34 cellular contexts compared by ENCODE assay signal in genomic region chr7:89477991-89478390, GRCh38.
"Had no signal": no experiment of that assay in that cellular context is flagged by ENCODE, and none has a peak within 500 bp of the region (broad histone marks: within the 10 kb centered on the region; RNA-seq: fewer than 3 reads in every experiment).

No MANE protein-coding gene starts in this region.

- DNase-seq: activated CD4-positive, alpha-beta memory T cell treated with anti-CD3 and anti-CD28 coated beads for 36 hours; activated CD4-positive, alpha-beta T cell treated with anti-CD3 and anti-CD28 coated beads for 36 hours; activated CD4-positive, alpha-beta T cell treated with anti-CD3 and anti-CD28 coated beads, Interleukin-2, amount 10 ng/mL, durations not matched to agents 24 days and 14 days; activated CD4-positive, CD25-positive, alpha-beta regulatory T cell; activated CD4-positive, CD25-positive, alpha-beta regulatory T cell treated with anti-CD3 and anti-CD28 coated beads, Interleukin-2, amount 50 U/mL, for 72 hours; activated CD8-positive, alpha-beta memory T cell treated with anti-CD3 and anti-CD28 coated beads, Interleukin-2, amount 10 ng/mL, durations not matched to agents 7 days and 5 days; activated CD8-positive, alpha-beta memory T cell treated with anti-CD3 and anti-CD28 coated beads, Interleukin-2, amount 50 U/mL, for 4 hours; activated CD8-positive, alpha-beta T cell treated with anti-CD3 and anti-CD28 coated beads, Interleukin-2, amount 10 ng/mL, durations not matched to agents 7 days and 5 days; activated effector memory CD4-positive, alpha-beta T cell treated with anti-CD3 and anti-CD28 coated beads, Interleukin-2, amount 50 U/mL, for 16 hours; activated naive CD4-positive, alpha-beta T cell treated with anti-CD3 and anti-CD28 coated beads for 36 hours; activated naive CD8-positive, alpha-beta T cell treated with anti-CD3 and anti-CD28 coated beads for 36 hours; activated naive CD8-positive, alpha-beta T cell treated with anti-CD3 and anti-CD28 coated beads, Interleukin-2, amount 50 U/mL, for 24 hours; activated T-cell treated with anti-CD3 and anti-CD28 coated beads, Interleukin-2, amount 50 U/mL, for 1 hour; activated T-cell treated with anti-CD3 and anti-CD28 coated beads, Interleukin-2, amount 50 U/mL, for 48 hours; adrenal gland; amygdala; aorta; body of pancreas; caudate nucleus; cortex of kidney; dermis blood vessel endothelial cell; effector CD4-positive, alpha-beta T cell; esophagus squamous epithelium; foreskin melanocyte; head of caudate nucleus; T-helper 1 cell; T-helper 17 cell; T1000; WERI-Rb-1 had no signal

- H3K27me3 ChIP-seq: adrenal gland, body of pancreas, esophagus squamous epithelium had no signal

- H3K4me1 Mint-ChIP-seq: activated CD4-positive, alpha-beta T cell treated with anti-CD3 and anti-CD28 coated beads, Interleukin-2, amount 10 ng/mL, durations not matched to agents 24 days and 14 days; activated CD8-positive, alpha-beta memory T cell treated with anti-CD3 and anti-CD28 coated beads, Interleukin-2, amount 10 ng/mL, durations not matched to agents 7 days and 5 days; activated naive CD8-positive, alpha-beta T cell treated with anti-CD3 and anti-CD28 coated beads, Interleukin-2, amount 50 U/mL, for 24 hours; T-helper 17 cell had no signal

- ATAC-seq: activated CD4-positive, alpha-beta T cell treated with anti-CD3 and anti-CD28 coated beads for 36 hours; activated CD8-positive, alpha-beta memory T cell treated with anti-CD3 and anti-CD28 coated beads, Interleukin-2, amount 10 ng/mL, durations not matched to agents 7 days and 5 days; activated CD8-positive, alpha-beta T cell treated with anti-CD3 and anti-CD28 coated beads, Interleukin-2, amount 10 ng/mL, durations not matched to agents 7 days and 5 days; activated naive CD8-positive, alpha-beta T cell treated with anti-CD3 and anti-CD28 coated beads, Interleukin-2, amount 50 U/mL, for 24 hours; body of pancreas; T-helper 17 cell had no signal

- H3K4me3 Mint-ChIP-seq: activated CD4-positive, alpha-beta memory T cell treated with anti-CD3 and anti-CD28 coated beads for 36 hours; activated CD4-positive, alpha-beta T cell treated with anti-CD3 and anti-CD28 coated beads for 36 hours; activated CD4-positive, alpha-beta T cell treated with anti-CD3 and anti-CD28 coated beads, Interleukin-2, amount 10 ng/mL, durations not matched to agents 24 days and 14 days; activated CD8-positive, alpha-beta memory T cell treated with anti-CD3 and anti-CD28 coated beads, Interleukin-2, amount 10 ng/mL, durations not matched to agents 7 days and 5 days; activated CD8-positive, alpha-beta T cell treated with anti-CD3 and anti-CD28 coated beads, Interleukin-2, amount 10 ng/mL, durations not matched to agents 7 days and 5 days; activated naive CD4-positive, alpha-beta T cell treated with anti-CD3 and anti-CD28 coated beads for 36 hours; activated naive CD4-positive, alpha-beta T cell treated with anti-CD3 and anti-CD28 coated beads, Interleukin-2, amount 50 U/mL, for 24 hours; activated naive CD8-positive, alpha-beta T cell treated with anti-CD3 and anti-CD28 coated beads for 36 hours; activated naive CD8-positive, alpha-beta T cell treated with anti-CD3 and anti-CD28 coated beads, Interleukin-2, amount 50 U/mL, for 24 hours; activated T-helper 1 cell treated with anti-CD3 and anti-CD28 coated beads, Interleukin-12 subunit alpha, Interleukin-12 subunit beta, Interleukin-2, Interleukin-4 antibody, amounts not matched to agents 30 ng/mL and 10 ng/mL and 1 ng/mL, durations not matched to agents 14 hours and 24 hours and 36 hours; T-helper 17 cell; T-helper 2 cell treated with Interferon-gamma antibody and Interleukin-4, amounts not matched to agents 5 μg/mL and 100 μg/mL, for 36 hours had no signal

- H3K9me3 ChIP-seq: adrenal gland, body of pancreas, esophagus squamous epithelium had no signal

- H3K9me3 Mint-ChIP-seq: activated CD4-positive, alpha-beta memory T cell treated with anti-CD3 and anti-CD28 coated beads for 36 hours; activated CD4-positive, alpha-beta T cell treated with anti-CD3 and anti-CD28 coated beads, Interleukin-2, amount 10 ng/mL, durations not matched to agents 24 days and 14 days; activated naive CD4-positive, alpha-beta T cell treated with anti-CD3 and anti-CD28 coated beads for 36 hours; activated naive CD4-positive, alpha-beta T cell treated with anti-CD3 and anti-CD28 coated beads, Interleukin-2, amount 50 U/mL, for 24 hours; activated naive CD8-positive, alpha-beta T cell treated with anti-CD3 and anti-CD28 coated beads for 36 hours; activated naive CD8-positive, alpha-beta T cell treated with anti-CD3 and anti-CD28 coated beads, Interleukin-2, amount 50 U/mL, for 24 hours; activated T-helper 1 cell treated with anti-CD3 and anti-CD28 coated beads, Interleukin-12 subunit alpha, Interleukin-12 subunit beta, Interleukin-2, Interleukin-4 antibody, amounts not matched to agents 30 ng/mL and 10 ng/mL and 1 ng/mL, durations not matched to agents 14 hours and 24 hours and 36 hours; activated T-helper 2 cell treated with anti-CD3 and anti-CD28 coated beads, Interferon-gamma antibody, Interleukin-2, Interleukin-4, amounts not matched to agents 10 μg/mL and 5 μg/mL and 100 μg/mL, durations not matched to agents 14 hours and 24 hours and 36 hours; T-helper 2 cell treated with Interferon-gamma antibody and Interleukin-4, amounts not matched to agents 5 μg/mL and 100 μg/mL, for 36 hours had no signal

- H3K36me3 Mint-ChIP-seq: activated CD4-positive, alpha-beta memory T cell treated with anti-CD3 and anti-CD28 coated beads for 36 hours; activated CD8-positive, alpha-beta memory T cell treated with anti-CD3 and anti-CD28 coated beads, Interleukin-2, amount 10 ng/mL, durations not matched to agents 7 days and 5 days; activated naive CD4-positive, alpha-beta T cell treated with anti-CD3 and anti-CD28 coated beads, Interleukin-2, amount 50 U/mL, for 24 hours; activated naive CD8-positive, alpha-beta T cell treated with anti-CD3 and anti-CD28 coated beads for 36 hours had no signal

- H3K27ac Mint-ChIP-seq: activated CD4-positive, alpha-beta memory T cell treated with anti-CD3 and anti-CD28 coated beads for 36 hours; activated CD4-positive, alpha-beta T cell treated with anti-CD3 and anti-CD28 coated beads for 36 hours; activated CD4-positive, alpha-beta T cell treated with anti-CD3 and anti-CD28 coated beads, Interleukin-2, amount 10 ng/mL, durations not matched to agents 24 days and 14 days; activated CD8-positive, alpha-beta memory T cell treated with anti-CD3 and anti-CD28 coated beads, Interleukin-2, amount 10 ng/mL, durations not matched to agents 7 days and 5 days; activated CD8-positive, alpha-beta T cell treated with anti-CD3 and anti-CD28 coated beads, Interleukin-2, amount 10 ng/mL, durations not matched to agents 7 days and 5 days; activated naive CD4-positive, alpha-beta T cell treated with anti-CD3 and anti-CD28 coated beads for 36 hours; activated naive CD4-positive, alpha-beta T cell treated with anti-CD3 and anti-CD28 coated beads, Interleukin-2, amount 50 U/mL, for 24 hours; activated naive CD8-positive, alpha-beta T cell treated with anti-CD3 and anti-CD28 coated beads for 36 hours; activated naive CD8-positive, alpha-beta T cell treated with anti-CD3 and anti-CD28 coated beads, Interleukin-2, amount 50 U/mL, for 24 hours; activated T-helper 1 cell treated with anti-CD3 and anti-CD28 coated beads, Interleukin-12 subunit alpha, Interleukin-12 subunit beta, Interleukin-2, Interleukin-4 antibody, amounts not matched to agents 30 ng/mL and 10 ng/mL and 1 ng/mL, durations not matched to agents 14 hours and 24 hours and 36 hours; activated T-helper 2 cell treated with anti-CD3 and anti-CD28 coated beads, Interferon-gamma antibody, Interleukin-2, Interleukin-4, amounts not matched to agents 10 μg/mL and 5 μg/mL and 100 μg/mL, durations not matched to agents 14 hours and 24 hours and 36 hours; T-helper 17 cell; T-helper 2 cell treated with Interferon-gamma antibody and Interleukin-4, amounts not matched to agents 5 μg/mL and 100 μg/mL, for 36 hours had no signal

- H3K27ac ChIP-seq: adrenal gland, body of pancreas, epithelial cell of prostate, esophagus squamous epithelium, WERI-Rb-1 had no signal

- H3K27me3 Mint-ChIP-seq: activated CD4-positive, alpha-beta memory T cell treated with anti-CD3 and anti-CD28 coated beads for 36 hours; activated CD4-positive, alpha-beta T cell treated with anti-CD3 and anti-CD28 coated beads for 36 hours; activated CD4-positive, alpha-beta T cell treated with anti-CD3 and anti-CD28 coated beads, Interleukin-2, amount 10 ng/mL, durations not matched to agents 24 days and 14 days; activated CD8-positive, alpha-beta memory T cell treated with anti-CD3 and anti-CD28 coated beads, Interleukin-2, amount 10 ng/mL, durations not matched to agents 7 days and 5 days; activated naive CD4-positive, alpha-beta T cell treated with anti-CD3 and anti-CD28 coated beads, Interleukin-2, amount 50 U/mL, for 24 hours; activated naive CD8-positive, alpha-beta T cell treated with anti-CD3 and anti-CD28 coated beads for 36 hours; activated naive CD8-positive, alpha-beta T cell treated with anti-CD3 and anti-CD28 coated beads, Interleukin-2, amount 50 U/mL, for 24 hours; T-helper 17 cell had no signal

- H3K4me3 ChIP-seq: adrenal gland, body of pancreas, esophagus squamous epithelium had no signal

- H3K4me1 ChIP-seq: adrenal gland, body of pancreas, esophagus squamous epithelium had no signal

- H3K36me3 ChIP-seq: adrenal gland, esophagus squamous epithelium, WERI-Rb-1 had no signal
